Comparison of ENCODE assay signal across 28 cellular contexts in genomic region chr16:79339863-79340262, GRCh38.
"Had no signal": no experiment of that assay in that cellular context is flagged by ENCODE, and none has a peak within 500 bp of the region (broad histone marks: within the 10 kb centered on the region; RNA-seq: fewer than 3 reads in every experiment).

No MANE protein-coding gene starts in this region.

- FAIRE-seq: bronchial epithelial cell, TTC549 had no signal

- H3K9me3 ChIP-seq: body of pancreas, Peyer's patch had no signal

- DNase-seq: activated B cell treated with CpG ODN at 0.5 μM for 24 hours; activated CD4-positive, alpha-beta T cell treated with anti-CD3 and anti-CD28 coated beads for 1 hour; activated CD4-positive, alpha-beta T cell treated with anti-CD3 and anti-CD28 coated beads, Interleukin-2, amount 10 ng/mL, durations not matched to agents 24 days and 14 days; activated CD4-positive, alpha-beta T cell treated with anti-CD3 and anti-CD28 coated beads, Interleukin-2, amount 50 U/mL, for 48 hours; activated CD8-positive, alpha-beta memory T cell treated with anti-CD3 and anti-CD28 coated beads, Interleukin-2, amount 10 ng/mL, durations not matched to agents 7 days and 5 days; activated effector memory CD4-positive, alpha-beta T cell treated with Interleukin-2 at 50 U/mL for 16 hours; activated naive CD4-positive, alpha-beta T cell; activated T-cell treated with anti-CD3 and anti-CD28 coated beads, Interleukin-2, amount 50 U/mL, for 24 hours; amniotic stem cell; body of pancreas; central memory CD4-positive, alpha-beta T cell; Kasumi-1; KBM-7; NCI-H1417; NCI-H2029; NCI-H2107; NCI-H345; NCI-H510A; Peyer's patch; Right ventricle myocardium superior; T-cell; T-helper 2 cell; T1000 had no signal

- H3K27me3 ChIP-seq: ascending aorta, body of pancreas, Peyer's patch, SJSA1 had no signal

- H3K27ac ChIP-seq: ascending aorta, body of pancreas, Peyer's patch, RWPE1, SJSA1 had no signal

- H3K4me3 ChIP-seq: ascending aorta, body of pancreas, Peyer's patch, SJSA1 had no signal

- H3K36me3 ChIP-seq: ascending aorta, Peyer's patch, SJSA1 had no signal

- ATAC-seq: activated CD8-positive, alpha-beta memory T cell treated with anti-CD3 and anti-CD28 coated beads, Interleukin-2, amount 10 ng/mL, durations not matched to agents 7 days and 5 days; body of pancreas; T-cell had no signal

- H3K4me1 ChIP-seq: ascending aorta, body of pancreas, Peyer's patch, SJSA1 had no signal
